ENCODE assay signal across 7 cellular contexts in the genomic region with DNA sequence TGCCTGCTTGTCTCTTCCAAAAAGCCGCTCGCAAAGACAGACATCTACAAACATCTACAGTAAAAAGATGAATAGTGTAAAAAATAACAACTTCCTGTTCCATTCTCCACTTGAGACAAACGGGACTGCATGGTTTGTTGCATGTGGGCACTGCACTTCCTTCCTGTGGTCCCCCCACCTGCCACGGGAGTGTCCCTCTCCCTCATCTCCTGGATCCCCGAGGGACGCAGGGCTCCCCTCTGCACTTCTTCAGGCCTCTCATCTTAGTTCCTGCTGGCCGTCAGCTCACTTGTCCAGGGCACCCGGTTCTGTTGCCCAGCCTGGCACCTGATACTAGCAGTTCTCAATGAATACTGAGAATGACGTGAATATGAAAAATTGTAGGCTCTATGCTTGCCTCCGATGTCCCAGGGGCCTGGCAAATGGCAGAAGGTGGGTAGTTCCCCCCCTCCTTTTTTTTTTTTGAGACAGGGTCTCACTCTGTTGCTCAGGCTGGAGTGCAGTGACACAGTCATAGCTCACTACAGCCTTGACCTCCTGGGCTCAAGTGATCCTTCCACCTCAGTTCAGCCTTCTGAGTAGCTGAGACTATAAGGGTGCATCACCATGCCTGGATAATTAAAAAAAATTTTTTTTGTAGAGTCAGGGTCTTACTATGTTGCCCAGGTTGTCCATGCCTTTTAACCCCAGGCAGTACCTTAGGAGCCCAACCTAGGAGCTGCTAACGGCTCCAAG. TPM values are rescaled to one million over a fixed set of nuclear protein-coding genes. Genes with fewer than 3 reads are reported as not detected.
DNase-seq lines count a peak whose midpoint lies in the region; FAIRE-seq and TF ChIP-seq lines count a peak whose summit lies in the region.

No MANE protein-coding gene starts in this region.

- H3K4me1 Mint-ChIP-seq in chondrocyte (ENCODE audit: low read depth) = peaks cover 34% of the 10 kb centered on the region

- H3K4me2 ChIP-seq in smooth muscle cell = peak overlapping the region; percentile 24

- H3K36me3 ChIP-seq in SJSA1 (peaks cover 15% of the 10 kb centered on the region), smooth muscle cell (ENCODE audit: low read depth) (no peaks in the 10 kb centered on the region)

- H3K4me1 ChIP-seq in SJSA1 (replicated peaks) = peaks cover 40% of the 10 kb centered on the region
- H3K4me1 ChIP-seq in smooth muscle cell (ENCODE audit: low read depth) = peaks cover 8% of the 10 kb centered on the region

- H3K9me3 Mint-ChIP-seq in chondrocyte (ENCODE audit: low read depth) = no peaks in the 10 kb centered on the region

- TF ChIP-seq CTCF in chondrocyte (IDR thresholded peaks at IDR 0.05) (no peak), smooth muscle cell (IDR thresholded peaks at IDR 0.05; ENCODE audit: borderline replicate concordance, insufficient read depth, poor library complexity, severe bottlenecking) (no peak), GM13976 (IDR thresholded peaks at IDR 0.05; ENCODE audit: borderline replicate concordance, control extremely low read depth, extremely low read depth, insufficient read depth, missing control alignments) (no peak)

- no peaks in the 10 kb centered on the region for H3K36me3 Mint-ChIP-seq in chondrocyte (ENCODE audit: low read depth)

- H4K20me1 ChIP-seq in smooth muscle cell (ENCODE audit: low read depth) = peaks cover 7% of the 10 kb centered on the region

- no peak overlapping the region for H2AFZ ChIP-seq in smooth muscle cell (ENCODE audit: low read depth)

- H3K27ac ChIP-seq in SJSA1 (peak overlapping the region; percentile 38), smooth muscle cell (ENCODE audit: low read depth) (peak overlapping the region; percentile 24)

- H3K27me3 Mint-ChIP-seq in chondrocyte (ENCODE audit: low read depth) = no peaks in the 10 kb centered on the region

- no peaks in the 10 kb centered on the region for H3F3A ChIP-seq in smooth muscle cell (ENCODE audit: low read depth)

- no peak overlapping the region for H3K4me3 Mint-ChIP-seq in chondrocyte (ENCODE audit: unreplicated experiment)

- peaks cover 17% of the 10 kb centered on the region for H3K79me2 ChIP-seq in smooth muscle cell (ENCODE audit: low read depth)

- no peak overlapping the region for H3K9ac ChIP-seq in smooth muscle cell (ENCODE audit: low read depth)

- no peaks in the 10 kb centered on the region for H3K27me3 ChIP-seq in SJSA1 (replicated peaks)
- no peaks in the 10 kb centered on the region for H3K27me3 ChIP-seq in smooth muscle cell (ENCODE audit: low read depth)

- in situ Hi-C loops in GM13976 (cut with MboI; ENCODE audit: low sequenced_read_pairs, unreplicated experiment) = no loop called here

- H3K9me3 ChIP-seq in SJSA1 (replicated peaks) (no peaks in the 10 kb centered on the region), smooth muscle cell (replicated peaks; ENCODE audit: low read depth) (no peaks in the 10 kb centered on the region)

- H3K4me3 ChIP-seq in SJSA1 = no peak overlapping the region
- H3K4me3 ChIP-seq in smooth muscle cell = no peak overlapping the region

- peak overlapping the region; percentile 64 for H3K27ac Mint-ChIP-seq in chondrocyte (ENCODE audit: unreplicated experiment)

- no peak for DNase-seq in GM18507 (ENCODE audit: extremely low spot score, insufficient read length, low read depth)
- no peak for DNase-seq in SJSA1 (ENCODE audit: low read depth in 1 of 2, low spot score in 2 of 2)
- DNase-seq in chondrocyte (ENCODE audit: low spot score) = no peak
- DNase-seq in smooth muscle cell (lab: John Stamatoyannopoulos, UW; ENCODE audit: unreplicated experiment) = no peak
- DNase-seq in Ammon's horn (ENCODE audit: low spot score) = no peak
- no peak for DNase-seq in middle frontal gyrus (ENCODE audit: extremely low spot score, low spot score)
- no peak for DNase-seq in GM13976 (ENCODE audit: low spot score)

- peak; percentile 66 for FAIRE-seq in GM18507 (lab: Jason Lieb, UNC)

- 71% methylated on average over 11 of the region's 11 CpGs for WGBS in smooth muscle cell (ENCODE audit: low lambda C conversion rate)

RNA-seq across cellular contexts. Expression of a gene that starts 3.5 kb away (rescaled TPM):
- 117 and 196 TPM in 2 replicates for total RNA-seq in SJSA1 (2014; rRNA removed; shearing (Covaris generic))
- total RNA-seq in chondrocyte (188 to 226 TPM (median 190 TPM) in 3 replicates), smooth muscle cell (184 and 224 TPM in 2 replicates)
- 167 and 180 TPM in 2 replicates for polyA plus RNA-seq in smooth muscle cell
